In the genomic region with DNA sequence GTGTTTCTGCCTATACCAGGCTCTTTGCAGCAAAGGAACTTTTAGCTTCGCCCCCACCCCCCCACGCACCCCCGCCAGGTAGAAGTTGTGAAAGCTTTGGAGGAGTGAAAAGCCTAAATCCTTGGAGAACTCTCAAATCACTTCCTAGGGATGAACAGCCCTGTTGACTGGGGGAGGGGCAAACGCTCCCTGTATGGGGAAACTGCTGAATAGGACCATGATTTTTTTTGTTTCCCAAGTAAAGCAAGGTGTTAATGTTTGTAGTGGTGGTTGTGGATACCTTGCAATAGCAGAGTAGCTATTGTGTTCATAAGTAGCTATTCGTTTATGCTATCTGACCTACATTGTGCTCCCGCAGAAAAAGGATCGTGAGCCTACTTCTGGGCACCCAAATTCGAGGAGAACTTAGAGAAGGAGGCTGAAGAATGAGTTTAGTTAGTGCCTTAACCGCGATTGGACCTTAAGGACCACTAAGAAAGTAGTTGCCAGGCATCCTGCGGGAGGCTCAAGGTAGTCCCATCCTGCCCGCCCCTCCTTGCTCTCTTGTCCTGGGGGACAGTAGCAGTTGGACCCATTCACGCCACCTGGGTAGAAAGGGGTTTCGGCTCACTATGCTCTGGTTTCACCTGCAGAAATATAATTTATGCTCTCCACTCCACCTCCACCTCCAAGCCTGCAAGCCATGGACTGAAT, we compare ENCODE assay signal across 8 cellular contexts. TPM values are rescaled to one million over a fixed set of nuclear protein-coding genes. Genes with fewer than 3 reads are reported as not detected.
DNase-seq lines count a peak whose midpoint lies in the region; ATAC-seq and TF ChIP-seq lines count a peak whose summit lies in the region.

No MANE protein-coding gene starts in this region.

- peaks cover 47% of the 10 kb centered on the region for H3K4me1 Mint-ChIP-seq in GM23338
- H3K4me1 Mint-ChIP-seq in stimulated activated memory B cell treated with anti-CD40 and anti-IgM and Interleukin-4, amounts not matched to agents 10 μg/mL and 1 μg/mL and 100 μg/mL, for 72 hours = peaks cover 55% of the 10 kb centered on the region

- H3K27me3 Mint-ChIP-seq in GM23338 (ENCODE audit: insufficient read depth, low read depth, poor library complexity) = peaks cover 11% of the 10 kb centered on the region
- H3K27me3 Mint-ChIP-seq in stimulated activated memory B cell treated with anti-CD40 and anti-IgM and Interleukin-4, amounts not matched to agents 10 μg/mL and 1 μg/mL and 100 μg/mL, for 72 hours = no peaks in the 10 kb centered on the region

- TF ChIP-seq CTCF in 22Rv1 (IDR thresholded peaks at IDR 0.05) = no peak
- no peak for TF ChIP-seq CTCF in GM23338 (conservative IDR thresholded peaks at IDR 0.05; ENCODE audit: low read depth in 2 of 2)

- H3K4me3 ChIP-seq in GM23338 (peak overlapping the region; percentile 96), adipocyte (ENCODE audit: low read length) (peak overlapping the region; percentile 95), iPS-18c (ENCODE audit: insufficient read depth, low read depth, low read length) (peak overlapping the region; percentile 93)

- no peaks in the 10 kb centered on the region for H4K20me1 ChIP-seq in GM23338 (replicated peaks; ENCODE audit: insufficient read depth)

- H3K27me3 ChIP-seq in GM23338 (ENCODE audit: insufficient read depth) (no peaks in the 10 kb centered on the region), adipocyte (replicated peaks; ENCODE audit: control insufficient read depth, insufficient read depth, low read length) (no peaks in the 10 kb centered on the region)

- peak overlapping the region; percentile 99 for H3K4me2 ChIP-seq in GM23338

- H2AFZ ChIP-seq in GM23338 = 0 out of 2 replicates have a peak overlapping the region, but pooled peaks have one; percentile 63

- peak overlapping the region; percentile 91 for H3K4me3 Mint-ChIP-seq in GM23338
- H3K4me3 Mint-ChIP-seq in stimulated activated memory B cell treated with anti-CD40 and anti-IgM and Interleukin-4, amounts not matched to agents 10 μg/mL and 1 μg/mL and 100 μg/mL, for 72 hours = peak overlapping the region; percentile 89

- no peaks in the 10 kb centered on the region for H3K9me2 ChIP-seq in GM23338 (ENCODE audit: insufficient read depth)

- H3K9me3 Mint-ChIP-seq in GM23338 = no peaks in the 10 kb centered on the region
- no peaks in the 10 kb centered on the region for H3K9me3 Mint-ChIP-seq in stimulated activated memory B cell treated with anti-CD40 and anti-IgM and Interleukin-4, amounts not matched to agents 10 μg/mL and 1 μg/mL and 100 μg/mL, for 72 hours

- peaks cover 12% of the 10 kb centered on the region for H3K79me2 ChIP-seq in GM23338 (replicated peaks; ENCODE audit: insufficient read depth)

- H3K36me3 ChIP-seq in GM23338 (ENCODE audit: insufficient read depth) (peaks cover 27% of the 10 kb centered on the region; the same call in 1 of the 2 replicates), adipocyte (ENCODE audit: control insufficient read depth, insufficient read depth, low read length, severe bottlenecking) (peaks cover 33% of the 10 kb centered on the region)

- peaks cover 16% of the 10 kb centered on the region; the same call in 1 of the 2 replicates for H3F3A ChIP-seq in GM23338 (replicated peaks; ENCODE audit: low read depth)

- H3K9ac ChIP-seq in adipocyte (ENCODE audit: low read length) = peak overlapping the region; percentile 100

- H3K4me1 ChIP-seq in GM23338 (ENCODE audit: insufficient read depth) = peaks cover 21% of the 10 kb centered on the region
- peaks cover 43% of the 10 kb centered on the region for H3K4me1 ChIP-seq in adipocyte (ENCODE audit: control insufficient read depth, insufficient read depth, low read length)

- H3K27ac ChIP-seq in 22Rv1 (peak overlapping the region; percentile 98), GM23338 (ENCODE audit: low read depth) (no peak overlapping the region)

- no peaks in the 10 kb centered on the region for H3K9me3 ChIP-seq in adipocyte (ENCODE audit: control insufficient read depth, low read length)
- H3K9me3 ChIP-seq in iPS-18c (ENCODE audit: control insufficient read depth, insufficient read depth, low read length) = no peaks in the 10 kb centered on the region

- H3K27ac Mint-ChIP-seq in GM23338 = peak overlapping the region; percentile 71; the same call in 1 of the 2 replicates
- peak overlapping the region; percentile 95 for H3K27ac Mint-ChIP-seq in stimulated activated memory B cell treated with anti-CD40 and anti-IgM and Interleukin-4, amounts not matched to agents 10 μg/mL and 1 μg/mL and 100 μg/mL, for 72 hours

- DNase-seq in GM23338 (ENCODE audit: low spot score) (peak; percentile 60), adipocyte (ENCODE audit: low read depth) (no peak)

- ATAC-seq in GM23338 (peak; percentile 4), HG02642 (IDR thresholded peaks at IDR 0.05; ENCODE audit: poor library complexity, unreplicated experiment) (no peak), HG02973 (IDR thresholded peaks at IDR 0.05; ENCODE audit: unreplicated experiment) (no peak), GM19035 (IDR thresholded peaks at IDR 0.05; ENCODE audit: unreplicated experiment) (no peak)
- ATAC-seq in stimulated activated memory B cell treated with anti-CD40 and anti-IgM and Interleukin-4, amounts not matched to agents 10 μg/mL and 1 μg/mL and 100 μg/mL, for 72 hours = no peak

- H3K36me3 Mint-ChIP-seq in GM23338 (ENCODE audit: low read depth) = peaks cover 33% of the 10 kb centered on the region
- peaks cover 33% of the 10 kb centered on the region for H3K36me3 Mint-ChIP-seq in stimulated activated memory B cell treated with anti-CD40 and anti-IgM and Interleukin-4, amounts not matched to agents 10 μg/mL and 1 μg/mL and 100 μg/mL, for 72 hours

TF ChIP-seq in GM23338, 12 proteins besides CTCF, POLR2A, EP300 and RAD21 (continues in another document):
- TF ChIP-seq ZNF114 (CRISPR knock-in tag; IDR thresholded peaks at IDR 0.05) = no peak
- TF ChIP-seq, protein P1, sequence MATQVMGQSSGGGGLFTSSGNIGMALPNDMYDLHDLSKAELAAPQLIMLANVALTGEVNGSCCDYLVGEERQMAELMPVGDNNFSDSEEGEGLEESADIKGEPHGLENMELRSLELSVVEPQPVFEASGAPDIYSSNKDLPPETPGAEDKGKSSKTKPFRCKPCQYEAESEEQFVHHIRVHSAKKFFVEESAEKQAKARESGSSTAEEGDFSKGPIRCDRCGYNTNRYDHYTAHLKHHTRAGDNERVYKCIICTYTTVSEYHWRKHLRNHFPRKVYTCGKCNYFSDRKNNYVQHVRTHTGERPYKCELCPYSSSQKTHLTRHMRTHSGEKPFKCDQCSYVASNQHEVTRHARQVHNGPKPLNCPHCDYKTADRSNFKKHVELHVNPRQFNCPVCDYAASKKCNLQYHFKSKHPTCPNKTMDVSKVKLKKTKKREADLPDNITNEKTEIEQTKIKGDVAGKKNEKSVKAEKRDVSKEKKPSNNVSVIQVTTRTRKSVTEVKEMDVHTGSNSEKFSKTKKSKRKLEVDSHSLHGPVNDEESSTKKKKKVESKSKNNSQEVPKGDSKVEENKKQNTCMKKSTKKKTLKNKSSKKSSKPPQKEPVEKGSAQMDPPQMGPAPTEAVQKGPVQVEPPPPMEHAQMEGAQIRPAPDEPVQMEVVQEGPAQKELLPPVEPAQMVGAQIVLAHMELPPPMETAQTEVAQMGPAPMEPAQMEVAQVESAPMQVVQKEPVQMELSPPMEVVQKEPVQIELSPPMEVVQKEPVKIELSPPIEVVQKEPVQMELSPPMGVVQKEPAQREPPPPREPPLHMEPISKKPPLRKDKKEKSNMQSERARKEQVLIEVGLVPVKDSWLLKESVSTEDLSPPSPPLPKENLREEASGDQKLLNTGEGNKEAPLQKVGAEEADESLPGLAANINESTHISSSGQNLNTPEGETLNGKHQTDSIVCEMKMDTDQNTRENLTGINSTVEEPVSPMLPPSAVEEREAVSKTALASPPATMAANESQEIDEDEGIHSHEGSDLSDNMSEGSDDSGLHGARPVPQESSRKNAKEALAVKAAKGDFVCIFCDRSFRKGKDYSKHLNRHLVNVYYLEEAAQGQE (IDR thresholded peaks at IDR 0.05; ENCODE audit: unreplicated experiment) = no peak
- no peak for TF ChIP-seq POLR2AphosphoS5 (IDR thresholded peaks at IDR 0.05; ENCODE audit: low read depth)
- no peak for TF ChIP-seq STAT1 (IDR thresholded peaks at IDR 0.05; ENCODE audit: unreplicated experiment)

RNA-seq across cellular contexts. Expression of gene NFKBIA, which starts 0.9 kb away (rescaled TPM):
- total RNA-seq in GM23338 (2014; rRNA removed; shearing (Covaris generic)) = 25.7 and 41.3 TPM in 2 replicates
- polyA plus RNA-seq in GM23338 (2016; fragmentation: Nextera tagmentation; extraction: Ambion mirVana) = 33.4 and 33.7 TPM in 2 replicates
